In genomic region chr12:126362490-126362889, GRCh38 we compare ENCODE assay signal across 14 cellular contexts.
"Had no signal": no experiment of that assay in that cellular context is flagged by ENCODE, and none has a peak within 500 bp of the region (broad histone marks: within the 10 kb centered on the region; RNA-seq: fewer than 3 reads in every experiment).

No MANE protein-coding gene starts in this region.

- H3K4me1 ChIP-seq: prostate gland had no signal

- H3K27ac ChIP-seq: prostate gland, skin epidermis, thoracic aorta had no signal

- ATAC-seq: activated CD8-positive, alpha-beta T cell treated with anti-CD3 and anti-CD28 coated beads for 36 hours; esophagus mucosa; left ventricle myocardium superior; right cardiac atrium had no signal

- H3K36me3 ChIP-seq: prostate gland, thoracic aorta had no signal

- H3K9me3 ChIP-seq: prostate gland, thoracic aorta had no signal

- H3K4me3 ChIP-seq: prostate gland, skin epidermis, thoracic aorta had no signal

- DNase-seq: activated B cell treated with CpG ODN at 0.5 μM for 24 hours; activated CD4-positive, alpha-beta T cell treated with anti-CD3 and anti-CD28 coated beads for 48 hours; activated CD8-positive, alpha-beta T cell treated with anti-CD3 and anti-CD28 coated beads for 36 hours; activated naive CD4-positive, alpha-beta T cell treated with anti-CD3 and anti-CD28 coated beads, Interleukin-2, amount 10 ng/mL, durations not matched to agents 7 days and 5 days; activated T-cell treated with anti-CD3 and anti-CD28 coated beads, Interleukin-2, amount 50 U/mL, for 1 hour; aorta; effector CD8-positive, alpha-beta T cell; left ventricle myocardium superior; right cardiac atrium; stimulated activated CD4-positive, alpha-beta T cell treated with anti-CD3 and anti-CD28 coated beads, Interleukin-4, amount 100 ng/mL, for 1 hour had no signal
